In genomic region chr21:44084496-44085241, GRCh38 we compare ENCODE assay signal across 11 cellular contexts. TPM values are rescaled to one million over a fixed set of nuclear protein-coding genes. Genes with fewer than 3 reads are reported as not detected.
DNase-seq lines count a peak whose midpoint lies in the region; ATAC-seq and TF ChIP-seq lines count a peak whose summit lies in the region.
"Had no signal": no experiment of that assay in that cellular context is flagged by ENCODE, and none has a peak within 500 bp of the region (broad histone marks: within the 10 kb centered on the region; RNA-seq: fewer than 3 reads in every experiment).

No MANE protein-coding gene starts in this region.

- H3K9me3 Mint-ChIP-seq in central memory CD8-positive, alpha-beta T cell = no peaks in the 10 kb centered on the region

- intact Hi-C loops in left ventricle myocardium inferior (cut with micrococcal nuclease) (no loop called here), Right ventricle myocardium superior (cut with DNase I) (no loop called here)

- ATAC-seq in Right ventricle myocardium superior (ENCODE audit: poor library complexity) (no peak), GM18868 (IDR thresholded peaks at IDR 0.05; ENCODE audit: unreplicated experiment) (no peak)
- no peak for ATAC-seq in central memory CD8-positive, alpha-beta T cell (replicated peaks; ENCODE audit: extremely low read depth, poor library complexity, severe bottlenecking)

- peaks cover 64% of the 10 kb centered on the region for H3K4me1 ChIP-seq in left ventricle myocardium inferior
- peaks cover 9 to 17% of the 10 kb centered on the region in 2 donors for H3K4me1 ChIP-seq in muscle layer of duodenum (ENCODE audit: control insufficient read depth in 1 of 2, insufficient read depth in 2 of 2, low read length in 2 of 2)

- peaks cover 60% of the 10 kb centered on the region for H3K36me3 ChIP-seq in left ventricle myocardium inferior
- peaks cover 46 to 81% of the 10 kb centered on the region in 2 donors for H3K36me3 ChIP-seq in muscle layer of duodenum (ENCODE audit: control insufficient read depth in 1 of 2, insufficient read depth in 2 of 2, low read length in 2 of 2)

- TF ChIP-seq CTCF in left ventricle myocardium inferior (IDR thresholded peaks at IDR 0.05; ENCODE audit: borderline replicate concordance) = no peak

- peaks cover 71% of the 10 kb centered on the region for H3K36me3 Mint-ChIP-seq in central memory CD8-positive, alpha-beta T cell (ENCODE audit: insufficient read depth)

- H3K4me1 Mint-ChIP-seq in central memory CD8-positive, alpha-beta T cell = peaks cover 94% of the 10 kb centered on the region

- H3K9me3 ChIP-seq in left ventricle myocardium inferior (replicated peaks) = no peaks in the 10 kb centered on the region
- no peaks in the 10 kb centered on the region for H3K9me3 ChIP-seq in muscle layer of duodenum (ENCODE audit: control insufficient read depth in 1 of 2, low read length in 2 of 2)
- H3K9me3 ChIP-seq: BLaER1 treated with 17β-estradiol and CSF1 and Interleukin-3, amounts not matched to agents 10 nM and 100 nM had no signal

- no peaks in the 10 kb centered on the region for H3K27me3 Mint-ChIP-seq in central memory CD8-positive, alpha-beta T cell

- DNase-seq in left ventricle myocardium inferior = no peak
- no peak for DNase-seq in Right ventricle myocardium superior
- DNase-seq in central memory CD8-positive, alpha-beta T cell (ENCODE audit: low spot score in 2 of 2) = no peak
- DNase-seq in ureter (ENCODE audit: low spot score) = peak; percentile 38
- DNase-seq in NCI-H526 treated with DMSO at 0.1 percent for 48 hours (lab: John Stamatoyannopoulos, UW) = no peak
- no peak for DNase-seq in medulla oblongata (ENCODE audit: extremely low spot score)
- DNase-seq: IMR-90, NCI-H2029 had no signal

- peak overlapping the region; percentile 81 for H3K4me3 Mint-ChIP-seq in central memory CD8-positive, alpha-beta T cell

- H3K27ac ChIP-seq in left ventricle myocardium inferior (replicated peaks) = peak overlapping the region; percentile 88
- peak overlapping the region; percentile 67 for H3K27ac ChIP-seq in muscle layer of duodenum (ENCODE audit: low read length)

- peak overlapping the region; percentile 34 for H3K4me3 ChIP-seq in left ventricle myocardium inferior
- no peak overlapping the region for H3K4me3 ChIP-seq in muscle layer of duodenum (ENCODE audit: low read depth in 1 of 2, low read length in 2 of 2)
- H3K4me3 ChIP-seq: BLaER1 treated with 17β-estradiol and CSF1 and Interleukin-3, amounts not matched to agents 10 nM and 100 nM had no signal

- H3K27me3 ChIP-seq in left ventricle myocardium inferior (ENCODE audit: low read depth) (no peaks in the 10 kb centered on the region), muscle layer of duodenum (ENCODE audit: low read depth, low read length) (no peaks in the 10 kb centered on the region)
- H3K27me3 ChIP-seq: BLaER1 treated with 17β-estradiol and CSF1 and Interleukin-3, amounts not matched to agents 10 nM and 100 nM had no signal

- H3K27ac Mint-ChIP-seq in central memory CD8-positive, alpha-beta T cell (ENCODE audit: low read depth) = peak overlapping the region; percentile 98

RNA-seq across cellular contexts. Expression of gene PWP2, which starts 22.5 kb away (rescaled TPM):
- total RNA-seq in left ventricle myocardium inferior (7.4 TPM), Right ventricle myocardium superior (8.6 TPM), ureter (8.3 TPM)

RNA-seq across cellular contexts. Expression of gene GATD3, which starts 48.8 kb away (rescaled TPM):
- total RNA-seq in left ventricle myocardium inferior (143 TPM), Right ventricle myocardium superior (146 TPM), ureter (9.2 TPM)

Comparison
In these comparisons a context has a peak if more than half of its experiments do, and no peak if none do; other contexts are left out.
1. RNA of gene GATD3, which starts 48.8 kb away (total RNA-seq): 146 TPM in Right ventricle myocardium superior (single experiment) and 143 TPM in left ventricle myocardium inferior (single experiment); 9.2 TPM in ureter (single experiment); every median in the first group is over 10 times any median in the second.